10 cellular contexts compared by ENCODE assay signal in genomic region chr2:2743164-2743571, GRCh38.
DNase-seq lines count a peak whose midpoint lies in the region; ATAC-seq and TF ChIP-seq lines count a peak whose summit lies in the region.
"Had no signal": no experiment of that assay in that cellular context is flagged by ENCODE, and none has a peak within 500 bp of the region (broad histone marks: within the 10 kb centered on the region; RNA-seq: fewer than 3 reads in every experiment).

No MANE protein-coding gene starts in this region.

- peaks cover 0 to 20% (median 0%) of the 10 kb centered on the region in 3 donors for H3K4me1 ChIP-seq in gastroesophageal sphincter
- H3K4me1 ChIP-seq in HAP-1: no peaks in the 10 kb centered on the region

- H3K27me3 ChIP-seq in gastroesophageal sphincter (no peaks in the 10 kb centered on the region), HAP-1 (ENCODE audit: low read depth) (no peaks in the 10 kb centered on the region)

- H3K9me3 ChIP-seq in gastroesophageal sphincter: no peaks in the 10 kb centered on the region
- H3K9me3 ChIP-seq in HAP-1: no peaks in the 10 kb centered on the region

- peaks cover 8% of the 10 kb centered on the region for H3K27me3 Mint-ChIP-seq in activated T-cell treated with anti-CD3 and anti-CD28 coated beads, Interleukin-2, amount 50 U/mL, for 72 hours (ENCODE audit: low read depth)
- H3K27me3 Mint-ChIP-seq in activated CD4-positive, alpha-beta T cell treated with anti-CD3 and anti-CD28 coated beads, Interleukin-2, amount 10 ng/mL, durations not matched to agents 7 days and 5 days: no peaks in the 10 kb centered on the region

- no peak overlapping the region for H3K4me3 Mint-ChIP-seq in activated T-cell treated with anti-CD3 and anti-CD28 coated beads, Interleukin-2, amount 50 U/mL, for 72 hours
- no peak overlapping the region for H3K4me3 Mint-ChIP-seq in activated CD4-positive, alpha-beta T cell treated with anti-CD3 and anti-CD28 coated beads, Interleukin-2, amount 10 ng/mL, durations not matched to agents 7 days and 5 days
- H3K4me3 Mint-ChIP-seq: CD4-positive, alpha-beta T cell had no signal

- no peaks in the 10 kb centered on the region for H3K36me3 Mint-ChIP-seq in activated T-cell treated with anti-CD3 and anti-CD28 coated beads, Interleukin-2, amount 50 U/mL, for 72 hours (ENCODE audit: insufficient read depth in 2 of 2)
- no peaks in the 10 kb centered on the region for H3K36me3 Mint-ChIP-seq in activated CD4-positive, alpha-beta T cell treated with anti-CD3 and anti-CD28 coated beads, Interleukin-2, amount 10 ng/mL, durations not matched to agents 7 days and 5 days (ENCODE audit: low read depth)

- POLR2A ChIA-PET in RWPE1 (lab: Yijun Ruan, JAX; ENCODE audit: low non-redundant PET): no interaction called here
- POLR2A ChIA-PET in activated CD4-positive, alpha-beta T cell treated with anti-CD3 and anti-CD28 coated beads, Interleukin-2, amount 10 ng/mL, durations not matched to agents 7 days and 5 days (lab: Charles Lee): no interaction called here

- H3K4me1 Mint-ChIP-seq in activated T-cell treated with anti-CD3 and anti-CD28 coated beads, Interleukin-2, amount 50 U/mL, for 72 hours (ENCODE audit: low read depth): no peaks in the 10 kb centered on the region
- no peaks in the 10 kb centered on the region for H3K4me1 Mint-ChIP-seq in activated CD4-positive, alpha-beta T cell treated with anti-CD3 and anti-CD28 coated beads, Interleukin-2, amount 10 ng/mL, durations not matched to agents 7 days and 5 days

- no peak for TF ChIP-seq CTCF in RWPE1 (conservative IDR thresholded peaks at IDR 0.05; ENCODE audit: low read depth)
- peak in 1 of 4 experiments; percentile 15 for TF ChIP-seq CTCF in gastroesophageal sphincter (IDR thresholded peaks at IDR 0.05)

- 13 to 30% methylated on average over 1 to 2 of the region's 6 CpGs for WGBS in gastroesophageal sphincter (ENCODE audit: low coverage in 1 of 2), 2 donors

- in situ Hi-C loops in HAP-1 (cut with MboI; ENCODE audit: low sequenced_read_pairs): no loop called here

- H3K27ac ChIP-seq in RWPE1: peak overlapping the region; percentile 11; the same call in 1 of the 2 replicates
- H3K27ac ChIP-seq in gastroesophageal sphincter: no peak overlapping the region

- no peak for TF ChIP-seq EP300 in gastroesophageal sphincter (IDR thresholded peaks at IDR 0.05)

- TF ChIP-seq POLR2A in gastroesophageal sphincter (IDR thresholded peaks at IDR 0.05): no peak

- DNase-seq in GM03348 (ENCODE audit: low spot score) (peak; percentile 35), RWPE1 (ENCODE audit: low spot score) (peak; percentile 67), non-pigmented ciliary epithelial cell (ENCODE audit: low read depth) (peak; percentile 3), HAP-1 (ENCODE audit: low spot score in 2 of 2) (no peak), DMS114 treated with DMSO at 0.1 percent for 48 hours (lab: John Stamatoyannopoulos, UW; ENCODE audit: unreplicated experiment) (no peak)
- no peak for DNase-seq in activated T-cell treated with anti-CD3 and anti-CD28 coated beads, Interleukin-2, amount 50 U/mL, for 72 hours
- DNase-seq in activated CD4-positive, alpha-beta T cell treated with anti-CD3 and anti-CD28 coated beads, Interleukin-2, amount 10 ng/mL, durations not matched to agents 7 days and 5 days: no peak
- DNase-seq: CD4-positive, alpha-beta T cell; NCI-H510A had no signal

- peaks cover 0 to 4% of the 10 kb centered on the region in 2 donors for H3K9me3 Mint-ChIP-seq in activated T-cell treated with anti-CD3 and anti-CD28 coated beads, Interleukin-2, amount 50 U/mL, for 72 hours
- H3K9me3 Mint-ChIP-seq in activated CD4-positive, alpha-beta T cell treated with anti-CD3 and anti-CD28 coated beads, Interleukin-2, amount 10 ng/mL, durations not matched to agents 7 days and 5 days: no peaks in the 10 kb centered on the region

- no peak overlapping the region for H3K27ac Mint-ChIP-seq in activated T-cell treated with anti-CD3 and anti-CD28 coated beads, Interleukin-2, amount 50 U/mL, for 72 hours
- H3K27ac Mint-ChIP-seq in activated CD4-positive, alpha-beta T cell treated with anti-CD3 and anti-CD28 coated beads, Interleukin-2, amount 10 ng/mL, durations not matched to agents 7 days and 5 days: no peak overlapping the region
- H3K27ac Mint-ChIP-seq: CD4-positive, alpha-beta T cell had no signal

- CTCF ChIA-PET in RWPE1 (lab: Yijun Ruan, JAX): no interaction called here
- CTCF ChIA-PET in activated CD4-positive, alpha-beta T cell treated with anti-CD3 and anti-CD28 coated beads, Interleukin-2, amount 10 ng/mL, durations not matched to agents 7 days and 5 days (lab: Charles Lee): interaction anchor here (0.7 kb wide), 1 partner anchor 25 kb away, joined by 3 read pairs; no protein-coding TSS in a partner anchor

- peak; percentile 86 for ATAC-seq in gastroesophageal sphincter
- ATAC-seq in activated T-cell treated with anti-CD3 and anti-CD28 coated beads, Interleukin-2, amount 50 U/mL, for 72 hours (replicated peaks in 1 of 2): no peak

- H3K36me3 ChIP-seq in gastroesophageal sphincter (no peaks in the 10 kb centered on the region), HAP-1 (replicated peaks) (no peaks in the 10 kb centered on the region)

- H3K4me3 ChIP-seq in gastroesophageal sphincter (no peak overlapping the region), HAP-1 (no peak overlapping the region)

Comparison
In these comparisons a context has a peak if more than half of its experiments do, and no peak if none do; other contexts are left out.
1. DNase-seq: peak in GM03348 (single experiment), RWPE1 (single experiment) and non-pigmented ciliary epithelial cell (single experiment); none in activated T-cell treated with anti-CD3 and anti-CD28 coated beads, Interleukin-2, amount 50 U/mL, for 72 hours (0 of 2), HAP-1 (0 of 2), DMS114 treated with DMSO at 0.1 percent for 48 hours (single experiment) and activated CD4-positive, alpha-beta T cell treated with anti-CD3 and anti-CD28 coated beads, Interleukin-2, amount 10 ng/mL, durations not matched to agents 7 days and 5 days (single experiment).